ENCODE assay signal across 8 cellular contexts in genomic region chr22:22195265-22196017, GRCh38. TPM values are rescaled to one million over a fixed set of nuclear protein-coding genes. Genes with fewer than 3 reads are reported as not detected.
DNase-seq lines count a peak whose midpoint lies in the region; ATAC-seq and TF ChIP-seq lines count a peak whose summit lies in the region.

No MANE protein-coding gene starts in this region.

- H3K4me3 Mint-ChIP-seq in stimulated activated naive B cell treated with anti-CD40 and anti-IgM and Interleukin-4, amounts not matched to agents 10 μg/mL and 1 μg/mL and 100 μg/mL, for 72 hours, result peak overlapping the region; percentile 59 to 66

- H3K27ac Mint-ChIP-seq in stimulated activated naive B cell treated with anti-CD40 and anti-IgM and Interleukin-4, amounts not matched to agents 10 μg/mL and 1 μg/mL and 100 μg/mL, for 72 hours, result peak overlapping the region; percentile 84

- H3K36me3 Mint-ChIP-seq in stimulated activated naive B cell treated with anti-CD40 and anti-IgM and Interleukin-4, amounts not matched to agents 10 μg/mL and 1 μg/mL and 100 μg/mL, for 72 hours, result peaks cover 0 to 4% of the 10 kb centered on the region in 2 donors

- H3K4me1 Mint-ChIP-seq in stimulated activated naive B cell treated with anti-CD40 and anti-IgM and Interleukin-4, amounts not matched to agents 10 μg/mL and 1 μg/mL and 100 μg/mL, for 72 hours, result peaks cover 46 to 54% of the 10 kb centered on the region in 2 donors

- no peaks in the 10 kb centered on the region for H3K27me3 Mint-ChIP-seq in stimulated activated naive B cell treated with anti-CD40 and anti-IgM and Interleukin-4, amounts not matched to agents 10 μg/mL and 1 μg/mL and 100 μg/mL, for 72 hours

- H3K9me3 Mint-ChIP-seq in stimulated activated naive B cell treated with anti-CD40 and anti-IgM and Interleukin-4, amounts not matched to agents 10 μg/mL and 1 μg/mL and 100 μg/mL, for 72 hours, result no peaks in the 10 kb centered on the region

- no peak overlapping the region for H3K4me3 ChIP-seq in AG10803 (ENCODE audit: low read length)

- peak; percentile 53 for ATAC-seq in GM18870 (IDR thresholded peaks at IDR 0.05; ENCODE audit: unreplicated experiment)
- ATAC-seq in HG03159 (IDR thresholded peaks at IDR 0.05; ENCODE audit: unreplicated experiment), result peak; percentile 62
- peak; percentile 79 to 87 for ATAC-seq in stimulated activated naive B cell treated with anti-CD40 and anti-IgM and Interleukin-4, amounts not matched to agents 10 μg/mL and 1 μg/mL and 100 μg/mL, for 72 hours (replicated peaks)

- DNase-seq in AG10803 (ENCODE audit: low read depth), result peak; percentile 31
- DNase-seq in NCI-H510A (lab: John Stamatoyannopoulos, UW), result peak; percentile 66
- DNase-seq in activated CD4-positive, alpha-beta T cell treated with anti-CD3 and anti-CD28 coated beads, Interleukin-2, amount 50 U/mL, for 1 hour, result peak; percentile 83
- DNase-seq in effector CD8-positive, alpha-beta T cell (lab: John Stamatoyannopoulos, UW), result peak; percentile 74
- peak; percentile 51 for DNase-seq in myocyte (ENCODE audit: low read depth)
- DNase-seq in stimulated activated naive B cell treated with anti-CD40 and anti-IgM and Interleukin-4, amounts not matched to agents 10 μg/mL and 1 μg/mL and 100 μg/mL, for 72 hours, result peak; percentile 78

- peak; percentile 70 for TF ChIP-seq CTCF in AG10803 (conservative IDR thresholded peaks at IDR 0.05; ENCODE audit: low read length)

RNA-seq across cellular contexts. Expression of gene VPREB1, which starts 49.1 kb away (rescaled TPM):
- not detected in 2 replicates for total RNA-seq in myocyte
- polyA plus RNA-seq in myocyte (2012), result not detected

Comparison
In these comparisons a context has a peak if more than half of its experiments do, and no peak if none do; other contexts are left out.
1. DNase-seq: peak in every context shown above with its lines; median percentile 83 in activated CD4-positive, alpha-beta T cell treated with anti-CD3 and anti-CD28 coated beads, Interleukin-2, amount 50 U/mL, for 1 hour; 78 in stimulated activated naive B cell treated with anti-CD40 and anti-IgM and Interleukin-4, amounts not matched to agents 10 μg/mL and 1 μg/mL and 100 μg/mL, for 72 hours; 74 in effector CD8-positive, alpha-beta T cell; 66 in NCI-H510A; 51 in myocyte; 31 in AG10803.